In genomic region chr6:132648828-132649227, GRCh38 we compare ENCODE assay signal across 29 cellular contexts. TPM values are rescaled to one million over a fixed set of nuclear protein-coding genes. Genes with fewer than 3 reads are reported as not detected.
"Had no signal": no experiment of that assay in that cellular context is flagged by ENCODE, and none has a peak within 500 bp of the region (broad histone marks: within the 10 kb centered on the region; RNA-seq: fewer than 3 reads in every experiment).

No MANE protein-coding gene starts in this region.

- DNase-seq: activated effector memory CD4-positive, alpha-beta T cell treated with anti-CD3 and anti-CD28 coated beads, Interleukin-2, amount 50 U/mL, for 16 hours; activated naive CD4-positive, alpha-beta T cell treated with anti-CD3 and anti-CD28 coated beads, Interleukin-2, amount 50 U/mL, for 16 hours; activated naive CD8-positive, alpha-beta T cell treated with anti-CD3 and anti-CD28 coated beads, Interleukin-2, amount 50 U/mL, for 24 hours; activated T-cell treated with anti-CD3 and anti-CD28 coated beads for 4 hours; anterior cingulate cortex; dorsolateral prefrontal cortex; effector memory CD8-positive, alpha-beta T cell; esophagus squamous epithelium; heart left ventricle; small intestine; stimulated activated CD4-positive, alpha-beta T cell treated with anti-CD3 and anti-CD28 coated beads, Interleukin-2, amount 100 ng/mL, for 48 hours; stimulated activated CD8-positive, alpha-beta memory T cell treated with anti-CD3 and anti-CD28 coated beads, Interleukin-4, amount 100 ng/mL, for 48 hours; stimulated activated naive B cell treated with anti-CD40 and anti-IgM and Interleukin-4, amounts not matched to agents 10 μg/mL and 1 μg/mL and 100 μg/mL, for 72 hours; T1000 had no signal

- H3K4me1 ChIP-seq: esophagus squamous epithelium, vagina had no signal

- H3K4me3 ChIP-seq: dorsolateral prefrontal cortex, esophagus squamous epithelium, heart left ventricle, thoracic aorta, vagina had no signal

- H3K36me3 ChIP-seq: esophagus squamous epithelium, heart left ventricle, thoracic aorta, vagina had no signal

- ATAC-seq: heart left ventricle, sciatic nerve had no signal

- H3K27ac ChIP-seq: dorsolateral prefrontal cortex, esophagus squamous epithelium, heart left ventricle, thoracic aorta, vagina had no signal

- FAIRE-seq: colon, islet of Langerhans, small intestine had no signal

- H3K9me3 ChIP-seq: esophagus squamous epithelium, heart left ventricle, thoracic aorta, vagina had no signal

- H3K27me3 ChIP-seq: dorsolateral prefrontal cortex, esophagus squamous epithelium, heart left ventricle, vagina had no signal

RNA-seq across cellular contexts. Expression of gene TAAR1, which starts 10.2 kb away (rescaled TPM):
- total RNA-seq: activated CD4-positive, alpha-beta memory T cell treated with anti-CD3 and anti-CD28 coated beads, Interleukin-2, amount 10 ng/mL, durations not matched to agents 7 days and 5 days; activated CD4-positive, alpha-beta T cell treated with anti-CD3 and anti-CD28 coated beads, Interleukin-2, amount 10 ng/mL, durations not matched to agents 24 days and 14 days; dorsolateral prefrontal cortex; esophagus squamous epithelium; fibroblast of villous mesenchyme; heart left ventricle; liver; mononuclear cell; neural crest cell; omental fat pad; posterior vena cava; renal cortical epithelial cell; sciatic nerve; T-helper 1 cell treated with Interleukin-12 subunit alpha and Interleukin-12 subunit beta and Interleukin-4 antibody, amounts not matched to agents 30 ng/mL and 1 ng/mL, for 36 hours; thoracic aorta; vagina had no signal
- polyA plus RNA-seq: heart left ventricle, liver had no signal

RNA-seq across cellular contexts. Expression of gene TAAR2, which starts 24.8 kb away (rescaled TPM):
- total RNA-seq: activated CD4-positive, alpha-beta memory T cell treated with anti-CD3 and anti-CD28 coated beads, Interleukin-2, amount 10 ng/mL, durations not matched to agents 7 days and 5 days; activated CD4-positive, alpha-beta T cell treated with anti-CD3 and anti-CD28 coated beads, Interleukin-2, amount 10 ng/mL, durations not matched to agents 24 days and 14 days; dorsolateral prefrontal cortex; esophagus squamous epithelium; fibroblast of villous mesenchyme; heart left ventricle; liver; mononuclear cell; neural crest cell; omental fat pad; posterior vena cava; renal cortical epithelial cell; sciatic nerve; T-helper 1 cell treated with Interleukin-12 subunit alpha and Interleukin-12 subunit beta and Interleukin-4 antibody, amounts not matched to agents 30 ng/mL and 1 ng/mL, for 36 hours; thoracic aorta; vagina had no signal
- polyA plus RNA-seq: heart left ventricle, liver, small intestine had no signal

RNA-seq across cellular contexts. Expression of gene TAAR5, which starts 59.3 kb away (rescaled TPM):
- total RNA-seq: activated CD4-positive, alpha-beta memory T cell treated with anti-CD3 and anti-CD28 coated beads, Interleukin-2, amount 10 ng/mL, durations not matched to agents 7 days and 5 days; activated CD4-positive, alpha-beta T cell treated with anti-CD3 and anti-CD28 coated beads, Interleukin-2, amount 10 ng/mL, durations not matched to agents 24 days and 14 days; esophagus squamous epithelium; fibroblast of villous mesenchyme; heart left ventricle; liver; mononuclear cell; neural crest cell; omental fat pad; posterior vena cava; renal cortical epithelial cell; sciatic nerve; T-helper 1 cell treated with Interleukin-12 subunit alpha and Interleukin-12 subunit beta and Interleukin-4 antibody, amounts not matched to agents 30 ng/mL and 1 ng/mL, for 36 hours; thoracic aorta; vagina had no signal
- polyA plus RNA-seq: heart left ventricle, liver, small intestine had no signal
